Comparison of ENCODE assay signal across 14 cellular contexts in genomic region chr1:227899820-227900449, GRCh38. TPM values are rescaled to one million over a fixed set of nuclear protein-coding genes. Genes with fewer than 3 reads are reported as not detected.
DNase-seq lines count a peak whose midpoint lies in the region; ATAC-seq and TF ChIP-seq lines count a peak whose summit lies in the region.
"Had no signal": no experiment of that assay in that cellular context is flagged by ENCODE, and none has a peak within 500 bp of the region (broad histone marks: within the 10 kb centered on the region; RNA-seq: fewer than 3 reads in every experiment).

No MANE protein-coding gene starts in this region.

- no peak for TF ChIP-seq POLR2A in heart left ventricle (IDR thresholded peaks at IDR 0.05)
- no peak for TF ChIP-seq POLR2A in ovary (IDR thresholded peaks at IDR 0.05)

- intact Hi-C loops in Right ventricle myocardium inferior (cut with DNase I), result no loop called here
- intact Hi-C loops in heart left ventricle (cut with DNase I), result no loop called here
- intact Hi-C loops in ovary (cut with DNase I), result no loop called here

- H3K36me3 ChIP-seq in right atrium auricular region, result no peaks in the 10 kb centered on the region
- no peaks in the 10 kb centered on the region for H3K36me3 ChIP-seq in heart left ventricle
- no peaks in the 10 kb centered on the region for H3K36me3 ChIP-seq in ovary

- ATAC-seq in Right ventricle myocardium inferior (no peak), heart left ventricle (no peak), HG03108 (IDR thresholded peaks at IDR 0.05; ENCODE audit: unreplicated experiment) (no peak)
- ATAC-seq: GM12878; natural killer cell treated with Interleukin-12 subunit alpha and Interleukin-12 subunit beta and Interleukin-15 and Interleukin-18, amount 100 ng/mL, for 72 hours had no signal

- WGBS in heart left ventricle, 4 donors, result 77 to 85% (median 79%) methylated on average over 14 to 18 of the region's 18 CpGs
- WGBS in ovary, 3 donors, result 70 to 73% (median 71%) methylated on average over 18 of the region's 18 CpGs

- H3K27ac ChIP-seq in right atrium auricular region, result no peak overlapping the region
- H3K27ac ChIP-seq in heart left ventricle, result no peak overlapping the region
- H3K27ac ChIP-seq in ovary, result no peak overlapping the region

- no peak for TF ChIP-seq CTCF in right atrium auricular region (IDR thresholded peaks at IDR 0.05)
- no peak for TF ChIP-seq CTCF in heart left ventricle (IDR thresholded peaks at IDR 0.05)
- TF ChIP-seq CTCF in ovary (IDR thresholded peaks at IDR 0.05), result no peak

- DNase-seq in Right ventricle myocardium inferior (ENCODE audit: missing footprints) (peak; percentile 41), right atrium auricular region (ENCODE audit: low spot score) (no peak), heart left ventricle (peak; percentile 3 to 40 (median 15)), ovary (peak in 4 of 5 donors; percentile 6 to 30 (median 10)), germinal center (ENCODE audit: low spot score) (no peak), NCI-H146 (lab: John Stamatoyannopoulos, UW) (no peak)
- no peak for DNase-seq in stimulated activated CD4-positive, alpha-beta T cell treated with anti-CD3 and anti-CD28 coated beads, Interleukin-4, amount 100 ng/mL, for 4 hours
- DNase-seq: caudate nucleus; NCI-H2171 treated with DMSO at 0.1 percent for 48 hours; stimulated activated CD4-positive, alpha-beta T cell treated with anti-CD3 and anti-CD28 coated beads, Interleukin-4, amount 100 ng/mL, for 24 hours had no signal

- H3K9me3 ChIP-seq in right atrium auricular region (no peaks in the 10 kb centered on the region), heart left ventricle (no peaks in the 10 kb centered on the region), ovary (no peaks in the 10 kb centered on the region)
- H3K9me3 ChIP-seq: Caco-2 had no signal

- TF ChIP-seq EP300 in ovary (IDR thresholded peaks at IDR 0.05), result no peak

- H3K27me3 ChIP-seq in right atrium auricular region, result no peaks in the 10 kb centered on the region
- no peaks in the 10 kb centered on the region for H3K27me3 ChIP-seq in heart left ventricle
- H3K27me3 ChIP-seq in ovary, result no peaks in the 10 kb centered on the region

- H3K4me3 ChIP-seq in right atrium auricular region, result no peak overlapping the region
- H3K4me3 ChIP-seq in heart left ventricle, result no peak overlapping the region
- H3K4me3 ChIP-seq in ovary, result no peak overlapping the region
- H3K4me3 ChIP-seq: GM12878 had no signal

- no peaks in the 10 kb centered on the region for H3K4me1 ChIP-seq in right atrium auricular region
- peaks cover 0 to 7% (median 0%) of the 10 kb centered on the region in 12 donors for H3K4me1 ChIP-seq in heart left ventricle
- no peaks in the 10 kb centered on the region for H3K4me1 ChIP-seq in ovary (ENCODE audit: insufficient read depth)

RNA-seq across cellular contexts. Expression of gene WNT9A, which starts 47.8 kb away (rescaled TPM):
- total RNA-seq in Right ventricle myocardium inferior (0.73 TPM), right atrium auricular region (1 to 10 TPM in 1 of 2 donors, under 1 TPM in 1; 0.78 to 2.2 TPM), heart left ventricle (10 to 100 TPM in 4 of 9 donors, 1 to 10 TPM in 4, under 1 TPM in 1; 0.54 to 29.8 (median 2.5) TPM), ovary (10 to 100 TPM in 3 of 7 donors, 1 to 10 TPM in 4; 3.9 to 15.9 (median 9.8) TPM)
- polyA plus RNA-seq in heart left ventricle (1 to 10 TPM in 1 of 2 donors, under 1 TPM in 1; 0.54 to 1.3 TPM), ovary (10 to 100 TPM in 1 of 2 donors, 1 to 10 TPM in 1; 1.1 to 10.8 TPM)
- total RNA-seq: GM12878 had no signal
- polyA plus RNA-seq: GM12878 had no signal

Comparison
In these comparisons a context has a peak if more than half of its experiments do, and no peak if none do; other contexts are left out.
1. DNase-seq: peak in Right ventricle myocardium inferior (single experiment), heart left ventricle (5 of 5) and ovary (4 of 5); none in right atrium auricular region (single experiment), germinal center (single experiment), NCI-H146 (single experiment) and stimulated activated CD4-positive, alpha-beta T cell treated with anti-CD3 and anti-CD28 coated beads, Interleukin-4, amount 100 ng/mL, for 4 hours (0 of 2).